14 cellular contexts compared by ENCODE assay signal in genomic region chr7:127901895-127902703, GRCh38.
DNase-seq lines count a peak whose midpoint lies in the region; ATAC-seq, FAIRE-seq and TF ChIP-seq lines count a peak whose summit lies in the region.
"Had no signal": no experiment of that assay in that cellular context is flagged by ENCODE, and none has a peak within 500 bp of the region (broad histone marks: within the 10 kb centered on the region; RNA-seq: fewer than 3 reads in every experiment).

No MANE protein-coding gene starts in this region.

- H4K20me1 ChIP-seq in DND-41 (ENCODE audit: insufficient read depth, low read length) (peaks cover 15% of the 10 kb centered on the region; the same call in 1 of the 2 replicates), hepatocyte (ENCODE audit: insufficient read depth, poor library complexity, severe bottlenecking) (peaks cover 10% of the 10 kb centered on the region)

- no peak overlapping the region for H3K4me2 ChIP-seq in DND-41 (ENCODE audit: insufficient read depth, low read length)
- no peak overlapping the region for H3K4me2 ChIP-seq in hepatocyte

- H3K9me3 ChIP-seq in DND-41 (ENCODE audit: insufficient read depth, low read length, severe bottlenecking) (no peaks in the 10 kb centered on the region), hepatocyte (ENCODE audit: low read depth) (no peaks in the 10 kb centered on the region), prostate gland (no peaks in the 10 kb centered on the region)
- H3K9me3 ChIP-seq: BE2C, right atrium auricular region, suprapubic skin had no signal

- H3K36me3 ChIP-seq in DND-41 (ENCODE audit: insufficient read depth, low read length), result peaks cover 11% of the 10 kb centered on the region; the same call in 1 of the 2 replicates
- no peaks in the 10 kb centered on the region for H3K36me3 ChIP-seq in hepatocyte (replicated peaks; ENCODE audit: insufficient read depth, low read depth)
- H3K36me3 ChIP-seq in prostate gland, result no peaks in the 10 kb centered on the region
- H3K36me3 ChIP-seq: BE2C, right atrium auricular region had no signal

- no peak overlapping the region for H3K27ac ChIP-seq in DND-41 (ENCODE audit: low read length)
- H3K27ac ChIP-seq in hepatocyte, result peak overlapping the region; percentile 32
- H3K27ac ChIP-seq in prostate gland, result no peak overlapping the region
- H3K27ac ChIP-seq: right atrium auricular region, suprapubic skin had no signal

- ATAC-seq in DND-41 (ENCODE audit: insufficient read depth, low read depth) (peak; percentile 58), GM21390 (IDR thresholded peaks at IDR 0.05; ENCODE audit: unreplicated experiment) (peak; percentile 59)

- no peaks in the 10 kb centered on the region for H3K4me1 ChIP-seq in DND-41 (ENCODE audit: insufficient read depth, low read length)
- H3K4me1 ChIP-seq in hepatocyte (ENCODE audit: insufficient read depth), result peaks cover 73% of the 10 kb centered on the region
- H3K4me1 ChIP-seq in prostate gland (replicated peaks), result peaks cover 3% of the 10 kb centered on the region
- H3K4me1 ChIP-seq: suprapubic skin had no signal

- intact Hi-C loops in prostate gland (cut with DNase I), result no loop called here

- FAIRE-seq in RCC 7860 (lab: Jason Lieb, UNC), result no peak

- H3K79me2 ChIP-seq in DND-41 (ENCODE audit: insufficient read depth, low read length) (no peaks in the 10 kb centered on the region), hepatocyte (peaks cover 53% of the 10 kb centered on the region)

- H3K4me3 ChIP-seq in DND-41 (ENCODE audit: low read depth in 1 of 2, low read length in 2 of 2), result no peak overlapping the region
- no peak overlapping the region for H3K4me3 ChIP-seq in hepatocyte
- H3K4me3 ChIP-seq in prostate gland, result no peak overlapping the region
- H3K4me3 ChIP-seq: right atrium auricular region, suprapubic skin had no signal

- H3K9me2 ChIP-seq in hepatocyte (replicated peaks; ENCODE audit: insufficient read depth), result no peaks in the 10 kb centered on the region

- H2AFZ ChIP-seq in DND-41 (ENCODE audit: low read depth, low read length) (no peak overlapping the region), hepatocyte (no peak overlapping the region)

- no peak overlapping the region for H3K9ac ChIP-seq in DND-41 (ENCODE audit: low read depth, low read length)

- H3K27me3 ChIP-seq in DND-41 (ENCODE audit: insufficient read depth, low read length, poor library complexity) (no peaks in the 10 kb centered on the region), hepatocyte (no peaks in the 10 kb centered on the region), prostate gland (replicated peaks; ENCODE audit: insufficient read depth) (no peaks in the 10 kb centered on the region)
- H3K27me3 ChIP-seq: BE2C, right atrium auricular region, suprapubic skin had no signal

- 69% methylated on average over 5 of the region's 5 CpGs for WGBS in hepatocyte (ENCODE audit: low lambda C conversion rate, missing lambda C conversion rate)
- 84% methylated on average over 5 of the region's 5 CpGs for WGBS in prostate gland

- DNase-seq in DND-41 (no peak), Kasumi-1 (lab: John Stamatoyannopoulos, UW) (peak; percentile 19 to 26), hepatocyte (ENCODE audit: low spot score) (no peak), kidney glomerular epithelial cell (lab: John Stamatoyannopoulos, UW) (no peak), prostate gland (ENCODE audit: low spot score) (no peak), GM20000 (ENCODE audit: low spot score) (no peak), RCC 7860 (ENCODE audit: low spot score) (no peak)
- DNase-seq: amniotic stem cell, BE2C, GDM1, T-helper 2 cell had no signal

- TF ChIP-seq POLR2A in prostate gland (IDR thresholded peaks at IDR 0.05), result no peak

- TF ChIP-seq CTCF in DND-41 (IDR thresholded peaks at IDR 0.05; ENCODE audit: borderline replicate concordance, extremely low read depth, low read length, poor library complexity, severe bottlenecking) (no peak), hepatocyte (IDR thresholded peaks at IDR 0.05; ENCODE audit: poor library complexity) (no peak), prostate gland (IDR thresholded peaks at IDR 0.05) (no peak), GM20000 (IDR thresholded peaks at IDR 0.05; ENCODE audit: extremely low read depth, missing control alignments) (no peak)

Comparison
In these comparisons a context has a peak if more than half of its experiments do, and no peak if none do; other contexts are left out.
1. DNase-seq: peak in Kasumi-1 (2 of 2); none in DND-41 (single experiment), hepatocyte (single experiment), kidney glomerular epithelial cell (single experiment), prostate gland (single experiment), GM20000 (single experiment) and RCC 7860 (single experiment).